8 cellular contexts compared by ENCODE assay signal in genomic region chr5:87266914-87267573, GRCh38. TPM values are rescaled to one million over a fixed set of nuclear protein-coding genes. Genes with fewer than 3 reads are reported as not detected.
A peak's percentile ranks its signal among the peaks of the same experiment; 100 is the strongest.
DNase-seq lines count a peak whose midpoint lies in the region; ATAC-seq and TF ChIP-seq lines count a peak whose summit lies in the region.

No MANE protein-coding gene starts in this region.

- 4 to 5% (median 4%) methylated on average over 14 of the region's 14 CpGs for WGBS in adrenal gland, 4 donors

- H3K4me1 ChIP-seq in BLaER1 treated with 17β-estradiol and CSF1 and Interleukin-3, amounts not matched to agents 10 nM and 100 nM = peaks cover 10 to 36% (median 20%) of the 10 kb centered on the region in 10 experiments
- H3K4me1 ChIP-seq in adrenal gland (replicated peaks in 1 of 2) (peaks cover 6 to 15% of the 10 kb centered on the region in 2 donors), tibial artery (peaks cover 0 to 24% (median 10%) of the 10 kb centered on the region in 4 donors)

- peaks cover 7 to 18% (median 12%) of the 10 kb centered on the region in 11 experiments; a peak in 20 of 22 replicates for H3K36me3 ChIP-seq in BLaER1 treated with 17β-estradiol and CSF1 and Interleukin-3, amounts not matched to agents 10 nM and 100 nM
- H3K36me3 ChIP-seq in adrenal gland (replicated peaks in 1 of 2) (no peaks in the 10 kb centered on the region), tibial artery (no peaks in the 10 kb centered on the region)

- TF ChIP-seq CTCF in adrenal gland (IDR thresholded peaks at IDR 0.05) (no peak), tibial artery (IDR thresholded peaks at IDR 0.05) (no peak)

- no peaks in the 10 kb centered on the region for H3K27me3 ChIP-seq in BLaER1 treated with 17β-estradiol and CSF1 and Interleukin-3, amounts not matched to agents 10 nM and 100 nM
- no peaks in the 10 kb centered on the region for H3K27me3 ChIP-seq in adrenal gland
- no peaks in the 10 kb centered on the region for H3K27me3 ChIP-seq in tibial artery

- intact Hi-C loops in adrenal gland (cut with DNase I) (loop anchor here in 1 of 2 donors (10.0 kb wide), 1 partner anchor 138 kb away; no protein-coding TSS in a partner anchor), tibial artery (cut with DNase I; ENCODE audit: low total_unique reads) (loop anchor here (10.0 kb wide), 1 partner anchor 148 kb away; the partner anchor contains the start of gene CCNH)

- peak overlapping the region; percentile 84 to 97 (median 90) for H3K9ac ChIP-seq in BLaER1 treated with 17β-estradiol and CSF1 and Interleukin-3, amounts not matched to agents 10 nM and 100 nM

- no peaks in the 10 kb centered on the region for H3K9me3 ChIP-seq in BLaER1 treated with 17β-estradiol and CSF1 and Interleukin-3, amounts not matched to agents 10 nM and 100 nM (replicated peaks in 1 of 11)
- H3K9me3 ChIP-seq in adrenal gland (replicated peaks in 1 of 3) (no peaks in the 10 kb centered on the region), tibial artery (no peaks in the 10 kb centered on the region)

- no peak for TF ChIP-seq POLR2A in adrenal gland (IDR thresholded peaks at IDR 0.05)

- no peak for DNase-seq in adrenal gland
- DNase-seq in kidney glomerular epithelial cell (lab: John Stamatoyannopoulos, UW) = peak; percentile 74
- DNase-seq in tibial artery = no peak
- no peak for DNase-seq in NCI-H2081 treated with DMSO at 0.1 percent for 48 hours (lab: John Stamatoyannopoulos, UW)
- DNase-seq in CD1c-positive myeloid dendritic cell (ENCODE audit: extremely low spot score) = no peak

- peak; percentile 10 for ATAC-seq in GM19328 (IDR thresholded peaks at IDR 0.05; ENCODE audit: unreplicated experiment)
- peak; percentile 35 for ATAC-seq in HG03342 (IDR thresholded peaks at IDR 0.05; ENCODE audit: unreplicated experiment)

- H3K4me2 ChIP-seq in BLaER1 treated with 17β-estradiol and CSF1 and Interleukin-3, amounts not matched to agents 10 nM and 100 nM = peak overlapping the region; percentile 60 to 89 (median 74)

- H4K20me1 ChIP-seq in BLaER1 treated with 17β-estradiol and CSF1 and Interleukin-3, amounts not matched to agents 10 nM and 100 nM = peaks cover 3 to 35% (median 22%) of the 10 kb centered on the region in 11 experiments; a peak in 14 of 22 replicates

- H3K4me3 ChIP-seq in BLaER1 treated with 17β-estradiol and CSF1 and Interleukin-3, amounts not matched to agents 10 nM and 100 nM = peak overlapping the region; percentile 82 to 96 (median 90)
- H3K4me3 ChIP-seq in adrenal gland = peak overlapping the region; percentile 56 to 94 (median 84)
- H3K4me3 ChIP-seq in tibial artery = peak overlapping the region; percentile 79 to 80

- H3K27ac ChIP-seq in BLaER1 treated with 17β-estradiol and CSF1 and Interleukin-3, amounts not matched to agents 10 nM and 100 nM = peak overlapping the region; percentile 74 to 95 (median 90)
- H3K27ac ChIP-seq in adrenal gland (peak overlapping the region; percentile 40 to 89 (median 86)), tibial artery (peak overlapping the region; percentile 85 to 94)

RNA-seq across cellular contexts. Expression of gene RASA1, which starts 0.6 kb away (rescaled TPM):
- total RNA-seq in adrenal gland = 10 to 100 TPM; 18.8 to 32.7 (median 24.4) TPM
- 10 to 100 TPM in 2 of 3 donors, 1 to 10 TPM in 1; 8.7 to 29.1 (median 10.1) TPM for polyA plus RNA-seq in adrenal gland
